8 cellular contexts compared by ENCODE assay signal in genomic region chr9:21813575-21814473, GRCh38. TPM values are rescaled to one million over a fixed set of nuclear protein-coding genes. Genes with fewer than 3 reads are reported as not detected.
DNase-seq lines count a peak whose midpoint lies in the region; ATAC-seq and TF ChIP-seq lines count a peak whose summit lies in the region.

No MANE protein-coding gene starts in this region.

- no peak overlapping the region for H2BK15ac ChIP-seq in H9 (ENCODE audit: low read depth, low read length)

- H3K4me3 Mint-ChIP-seq in H9 (no peak overlapping the region), T-cell (no peak overlapping the region)

- peaks cover 0 to 2% of the 10 kb centered on the region in 2 experiments; a peak in 2 of 4 replicates for H3K4me1 Mint-ChIP-seq in H9
- H3K4me1 Mint-ChIP-seq in T-cell = peaks cover 6 to 25% (median 18%) of the 10 kb centered on the region in 3 donors

- DNase-seq in GM03348 (ENCODE audit: low spot score) (peak; percentile 61), H9 (no peak), NCI-H128 (lab: John Stamatoyannopoulos, UW; ENCODE audit: unreplicated experiment) (peak; percentile 83), T-cell (peak in 31 of 34 experiments; percentile 31 to 69 (median 50)), kidney glomerular epithelial cell (lab: John Stamatoyannopoulos, UW) (peak; percentile 60)
- peak; percentile 74 for DNase-seq in central memory CD4-positive, alpha-beta T cell
- peak; percentile 16 to 30 for DNase-seq in stimulated activated CD8-positive, alpha-beta memory T cell treated with anti-CD3 and anti-CD28 coated beads, Interleukin-7, amount 100 ng/mL, for 1 hour (ENCODE audit: low read depth in 2 of 2)

- no peak overlapping the region for H3K23ac ChIP-seq in H9 (ENCODE audit: insufficient read length, low read depth, low read length)

- H3K27me3 Mint-ChIP-seq in H9 (ENCODE audit: low read depth) (no peaks in the 10 kb centered on the region), T-cell (no peaks in the 10 kb centered on the region)

- H3K4me1 ChIP-seq in H9 (ENCODE audit: insufficient read depth, low read length) = no peaks in the 10 kb centered on the region

- H3K9me3 ChIP-seq in H9 (ENCODE audit: control insufficient read depth, low read depth, low read length) = no peaks in the 10 kb centered on the region

- H3K9ac ChIP-seq in H9 (ENCODE audit: extremely low read depth, insufficient read length, low read length) = no peak overlapping the region

- no peak overlapping the region for H2AK5ac ChIP-seq in H9 (ENCODE audit: insufficient read length, low read length)

- ATAC-seq in T-cell (replicated peaks in 1 of 4) (peak; percentile 55 to 73 (median 64)), HG02759 (IDR thresholded peaks at IDR 0.05; ENCODE audit: unreplicated experiment) (no peak)

- no peak overlapping the region for H2BK20ac ChIP-seq in H9 (ENCODE audit: low read depth, low read length, poor library complexity, severe bottlenecking)

- no peak overlapping the region for H3K4me2 ChIP-seq in H9 (ENCODE audit: insufficient read depth, insufficient read length, low read length)

- H3K36me3 Mint-ChIP-seq in H9 (ENCODE audit: insufficient read depth in 1 of 3, low read depth in 3 of 3) (peaks cover 54 to 79% (median 56%) of the 10 kb centered on the region in 3 experiments), T-cell (peaks cover 44% of the 10 kb centered on the region)

- no peak overlapping the region for H4K91ac ChIP-seq in H9 (ENCODE audit: insufficient read length, low read depth, low read length)

- no peak overlapping the region for H2AFZ ChIP-seq in H9 (ENCODE audit: low read length)

- no peak overlapping the region for H3K56ac ChIP-seq in H9 (ENCODE audit: insufficient read length, low read depth, low read length)

- H3K9me3 Mint-ChIP-seq in H9 (peaks cover 2 to 5% of the 10 kb centered on the region in 2 experiments; a peak in 3 of 5 replicates), T-cell (no peaks in the 10 kb centered on the region)

- H3K79me1 ChIP-seq in H9 (ENCODE audit: insufficient read depth, low read depth, low read length, poor library complexity, severe bottlenecking) = peaks cover 7% of the 10 kb centered on the region

- H3K14ac ChIP-seq in H9 (ENCODE audit: insufficient read depth, low read length) = no peak overlapping the region

- H2BK5ac ChIP-seq in H9 (ENCODE audit: insufficient read length, low read length) = no peak overlapping the region

- H4K5ac ChIP-seq in H9 (ENCODE audit: insufficient read length, low read depth, low read length) = no peak overlapping the region

- H3K79me2 ChIP-seq in H9 (ENCODE audit: insufficient read depth, low read length) = peaks cover 21% of the 10 kb centered on the region; the same call in 1 of the 2 replicates

- no peaks in the 10 kb centered on the region for H3K23me2 ChIP-seq in H9 (ENCODE audit: insufficient read length, low read depth, low read length, poor library complexity, severe bottlenecking)

- no CpG with 5 or more reads among the region's 8 CpGs for WGBS in H9 (ENCODE audit: extremely low coverage, insufficient read length, low lambda C conversion rate)

- H3K4ac ChIP-seq in H9 (ENCODE audit: low read depth, low read length) = no peak overlapping the region

- H3K18ac ChIP-seq in H9 (ENCODE audit: insufficient read length, low read depth, low read length) = no peak overlapping the region

- H3K27ac Mint-ChIP-seq in H9 = no peak overlapping the region
- H3K27ac Mint-ChIP-seq in T-cell = peak overlapping the region in 1 of 2 donors; percentile 36

- no peak overlapping the region for H2BK120ac ChIP-seq in H9 (ENCODE audit: low read depth, low read length, poor library complexity, severe bottlenecking)

- peak; percentile 82 for TF ChIP-seq CTCF in H9 (conservative IDR thresholded peaks at IDR 0.05)

- peaks cover 2% of the 10 kb centered on the region for H4K20me1 ChIP-seq in H9 (ENCODE audit: control insufficient read depth, insufficient read depth, insufficient read length)

- no peak overlapping the region for H2BK12ac ChIP-seq in H9 (ENCODE audit: insufficient read length, low read depth, low read length)

- CTCF ChIA-PET in T-cell (lab: Charles Lee) = interaction anchor here (0.6 to 4.5 kb wide), 40 partner anchors 10 to 639 kb away, joined by 3 to 69 read pairs (median 4); partner anchors contain the start of gene CDKN2B (in 2 of the 2)

- H3T11ph ChIP-seq in H9 (ENCODE audit: low read length) = no peak overlapping the region

- H3K27me3 ChIP-seq in H9 (ENCODE audit: insufficient read depth, low read length) = no peaks in the 10 kb centered on the region; the same call in 1 of the 2 replicates

- H4K8ac ChIP-seq in H9 (replicated peaks; ENCODE audit: insufficient read length, low read depth, low read length) = no peak overlapping the region

- no peak overlapping the region for H3K27ac ChIP-seq in H9 (ENCODE audit: insufficient read length, low read depth, low read length)

- POLR2A ChIA-PET in T-cell (lab: Charles Lee) = interaction anchor here (0.6 to 0.7 kb wide), 3 partner anchors 132 to 619 kb away, joined by 3 read pairs; no protein-coding TSS in a partner anchor

RNA-seq across cellular contexts. Expression of gene MTAP, which starts 11.4 kb away (rescaled TPM):
- total RNA-seq in H9 (2021) (91.5 and 102 TPM in 2 replicates), T-cell (10 to 100 TPM; 32.0 to 41.9 (median 34.6) TPM)
